Comparison of ENCODE assay signal across 1 cellular context in the genomic region with DNA sequence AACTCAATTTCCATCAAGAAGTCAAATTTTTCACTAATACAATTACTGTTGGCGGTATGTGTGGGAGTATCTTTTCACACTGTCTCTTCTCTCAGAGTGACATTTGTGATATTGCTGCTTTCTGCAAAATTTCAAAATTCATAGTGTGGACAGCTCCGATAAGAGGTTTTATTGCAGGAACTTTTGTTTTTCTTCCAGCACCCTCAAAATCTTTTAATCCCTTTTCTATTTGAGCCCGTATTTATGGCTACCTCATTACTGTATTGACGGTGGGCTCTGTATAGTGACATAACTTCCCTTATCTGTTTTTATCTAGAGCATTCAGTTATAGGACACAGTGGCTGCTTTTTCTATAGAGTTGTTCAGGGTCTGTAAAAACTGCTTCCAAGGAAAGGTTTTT.
TF ChIP-seq lines count a peak whose summit lies in the region.

No MANE protein-coding gene starts in this region.

TF ChIP-seq in K562, 482 proteins besides CTCF, POLR2A, EP300 and RAD21:
- TF ChIP-seq, protein P1, sequence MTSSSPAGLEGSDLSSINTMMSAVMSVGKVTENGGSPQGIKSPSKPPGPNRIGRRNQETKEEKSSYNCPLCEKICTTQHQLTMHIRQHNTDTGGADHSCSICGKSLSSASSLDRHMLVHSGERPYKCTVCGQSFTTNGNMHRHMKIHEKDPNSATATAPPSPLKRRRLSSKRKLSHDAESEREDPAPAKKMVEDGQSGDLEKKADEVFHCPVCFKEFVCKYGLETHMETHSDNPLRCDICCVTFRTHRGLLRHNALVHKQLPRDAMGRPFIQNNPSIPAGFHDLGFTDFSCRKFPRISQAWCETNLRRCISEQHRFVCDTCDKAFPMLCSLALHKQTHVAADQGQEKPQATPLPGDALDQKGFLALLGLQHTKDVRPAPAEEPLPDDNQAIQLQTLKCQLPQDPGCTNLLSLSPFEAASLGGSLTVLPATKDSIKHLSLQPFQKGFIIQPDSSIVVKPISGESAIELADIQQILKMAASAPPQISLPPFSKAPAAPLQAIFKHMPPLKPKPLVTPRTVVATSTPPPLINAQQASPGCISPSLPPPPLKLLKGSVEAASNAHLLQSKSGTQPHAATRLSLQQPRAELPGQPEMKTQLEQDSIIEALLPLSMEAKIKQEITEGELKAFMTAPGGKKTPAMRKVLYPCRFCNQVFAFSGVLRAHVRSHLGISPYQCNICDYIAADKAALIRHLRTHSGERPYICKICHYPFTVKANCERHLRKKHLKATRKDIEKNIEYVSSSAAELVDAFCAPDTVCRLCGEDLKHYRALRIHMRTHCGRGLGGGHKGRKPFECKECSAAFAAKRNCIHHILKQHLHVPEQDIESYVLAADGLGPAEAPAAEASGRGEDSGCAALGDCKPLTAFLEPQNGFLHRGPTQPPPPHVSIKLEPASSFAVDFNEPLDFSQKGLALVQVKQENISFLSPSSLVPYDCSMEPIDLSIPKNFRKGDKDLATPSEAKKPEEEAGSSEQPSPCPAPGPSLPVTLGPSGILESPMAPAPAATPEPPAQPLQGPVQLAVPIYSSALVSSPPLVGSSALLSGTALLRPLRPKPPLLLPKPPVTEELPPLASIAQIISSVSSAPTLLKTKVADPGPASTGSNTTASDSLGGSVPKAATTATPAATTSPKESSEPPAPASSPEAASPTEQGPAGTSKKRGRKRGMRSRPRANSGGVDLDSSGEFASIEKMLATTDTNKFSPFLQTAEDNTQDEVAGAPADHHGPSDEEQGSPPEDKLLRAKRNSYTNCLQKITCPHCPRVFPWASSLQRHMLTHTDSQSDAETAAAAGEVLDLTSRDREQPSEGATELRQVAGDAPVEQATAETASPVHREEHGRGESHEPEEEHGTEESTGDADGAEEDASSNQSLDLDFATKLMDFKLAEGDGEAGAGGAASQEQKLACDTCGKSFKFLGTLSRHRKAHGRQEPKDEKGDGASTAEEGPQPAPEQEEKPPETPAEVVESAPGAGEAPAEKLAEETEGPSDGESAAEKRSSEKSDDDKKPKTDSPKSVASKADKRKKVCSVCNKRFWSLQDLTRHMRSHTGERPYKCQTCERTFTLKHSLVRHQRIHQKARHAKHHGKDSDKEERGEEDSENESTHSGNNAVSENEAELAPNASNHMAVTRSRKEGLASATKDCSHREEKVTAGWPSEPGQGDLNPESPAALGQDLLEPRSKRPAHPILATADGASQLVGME (CRISPR knock-in tag; IDR thresholded peaks at IDR 0.05): no peak
- TF ChIP-seq CBFA2T3 (IDR thresholded peaks at IDR 0.05) (0 out of 2 replicates have a peak, but pooled peaks have one; percentile 15), ZNF146 (CRISPR knock-in tag; IDR thresholded peaks at IDR 0.05; ENCODE audit: unreplicated experiment) (no peak)
- TF ChIP-seq, protein P2, sequence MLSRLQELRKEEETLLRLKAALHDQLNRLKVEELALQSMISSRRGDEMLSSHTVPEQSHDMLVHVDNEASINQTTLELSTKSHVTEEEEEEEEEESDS (CRISPR knock-in tag; IDR thresholded peaks at IDR 0.05): no peak
